Comparison of ENCODE assay signal across 8 cellular contexts in genomic region chr14:22928237-22929103, GRCh38. TPM values are rescaled to one million over a fixed set of nuclear protein-coding genes. Genes with fewer than 3 reads are reported as not detected.
A peak's percentile ranks its signal among the peaks of the same experiment; 100 is the strongest.
DNase-seq lines count a peak whose midpoint lies in the region; ATAC-seq and TF ChIP-seq lines count a peak whose summit lies in the region.

No MANE protein-coding gene starts in this region.

- peak overlapping the region in 1 of 2 experiments; percentile 56 for H3K4ac ChIP-seq in mesenchymal stem cell (ENCODE audit: low read depth in 1 of 2, low read length in 2 of 2)

- H3K14ac ChIP-seq in mesenchymal stem cell (ENCODE audit: low read length in 2 of 2): no peak overlapping the region

- CTCF ChIA-PET in AG04449 (lab: Yijun Ruan, JAX): interaction anchor here (0.8 to 6.2 kb wide), 20 partner anchors 9 to 371 kb away, joined by 3 to 100 read pairs (median 12); partner anchors contain the start of genes AJUBA, CDH24, LRP10 and RBM23
- CTCF ChIA-PET in mammary epithelial cell (lab: Charles Lee; ENCODE audit: low non-redundant PET): interaction anchor here (0.6 to 1.6 kb wide), 2 partner anchors 45 to 142 kb away, joined by 3 to 5 read pairs; no protein-coding TSS in a partner anchor
- CTCF ChIA-PET in HEK293T (lab: Yijun Ruan, JAX): interaction anchor here (1.1 to 3.0 kb wide), 5 partner anchors 9 to 144 kb away, joined by 3 to 21 read pairs (median 5); partner anchors contain the start of gene RBM23

- H2AFZ ChIP-seq in mammary epithelial cell (ENCODE audit: low read depth, low read length): peak overlapping the region; percentile 91
- H2AFZ ChIP-seq in mesenchymal stem cell (ENCODE audit: low read depth, low read length): peak overlapping the region; percentile 80

- peak overlapping the region; percentile 90 to 94 for H3K18ac ChIP-seq in mesenchymal stem cell (ENCODE audit: low read depth in 1 of 2, low read length in 2 of 2)

- H3K9me3 ChIP-seq in mammary epithelial cell (replicated peaks; ENCODE audit: insufficient read depth, low read length) (no peaks in the 10 kb centered on the region), mesenchymal stem cell (ENCODE audit: control insufficient read depth, low read length) (no peaks in the 10 kb centered on the region)

- no peak overlapping the region for H2BK12ac ChIP-seq in mesenchymal stem cell (ENCODE audit: low read length in 2 of 2)

- intact Hi-C loops in mammary epithelial cell (cut with micrococcal nuclease): loop anchor here (1.0 to 5.0 kb wide), 5 partner anchors 51 to 244 kb away; no protein-coding TSS in a partner anchor

- H3K4me1 ChIP-seq in mammary epithelial cell (ENCODE audit: insufficient read depth, low read length): peaks cover 27% of the 10 kb centered on the region
- peaks cover 10% of the 10 kb centered on the region for H3K4me1 ChIP-seq in mesenchymal stem cell (ENCODE audit: control insufficient read depth, insufficient read depth, low read depth, low read length)

- H2BK5ac ChIP-seq in mesenchymal stem cell (ENCODE audit: low read depth, low read length, poor library complexity, severe bottlenecking): peak overlapping the region; percentile 25

- peaks cover 25% of the 10 kb centered on the region for H3K79me1 ChIP-seq in mesenchymal stem cell (replicated peaks; ENCODE audit: low read length, poor library complexity, severe bottlenecking)

- H3K36me3 ChIP-seq in mammary epithelial cell (ENCODE audit: insufficient read depth, low read length) (peaks cover 13% of the 10 kb centered on the region), mesenchymal stem cell (ENCODE audit: control insufficient read depth in 1 of 2, insufficient read depth in 2 of 2, low read depth in 1 of 2, low read length in 2 of 2) (peaks cover 18 to 38% of the 10 kb centered on the region in 2 experiments)

- peak overlapping the region; percentile 92 for H4K8ac ChIP-seq in mesenchymal stem cell (ENCODE audit: low read length)

- 7% methylated on average over 9 of the region's 12 CpGs for WGBS in mammary epithelial cell (ENCODE audit: low coverage, missing lambda C conversion rate)
- WGBS in mesenchymal stem cell: 37% methylated on average over 12 of the region's 12 CpGs

- peak overlapping the region; percentile 87 for H3K4me2 ChIP-seq in mammary epithelial cell (ENCODE audit: insufficient read depth, low read depth, low read length)
- peak overlapping the region; percentile 71 for H3K4me2 ChIP-seq in mesenchymal stem cell (ENCODE audit: low read length, poor library complexity, severe bottlenecking)

- peaks cover 45% of the 10 kb centered on the region for H3K79me2 ChIP-seq in mammary epithelial cell (ENCODE audit: insufficient read depth, low read length)

- H3K4me3 ChIP-seq in AG04449 (ENCODE audit: low read depth, low read length) (peak overlapping the region; percentile 100), HFF-Myc (replicated peaks; ENCODE audit: low read depth, low read length) (peak overlapping the region; percentile 92), mammary epithelial cell (replicated peaks in 1 of 3; ENCODE audit: insufficient read depth in 1 of 3, low read depth in 2 of 3, low read length in 3 of 3) (peak overlapping the region; percentile 87 to 97 (median 94)), mesenchymal stem cell (ENCODE audit: insufficient read depth in 1 of 2, low read depth in 1 of 2, low read length in 2 of 2) (peak overlapping the region; percentile 97 to 98)

- no peaks in the 10 kb centered on the region for H4K20me1 ChIP-seq in mammary epithelial cell (ENCODE audit: insufficient read depth, low read length)

- H3K9ac ChIP-seq in mammary epithelial cell (ENCODE audit: insufficient read depth, low read length) (peak overlapping the region; percentile 96), mesenchymal stem cell (ENCODE audit: low read length) (peak overlapping the region; percentile 98)

- POLR2A ChIA-PET in AG04449 (lab: Yijun Ruan, JAX) (interaction anchor here (0.9 to 2.2 kb wide), 8 partner anchors 9 to 130 kb away, joined by 3 to 24 read pairs (median 4); partner anchors contain the start of genes AJUBA and RBM23), HEK293T (lab: Yijun Ruan, JAX) (interaction anchor here (1.2 to 4.6 kb wide), 8 partner anchors 9 to 130 kb away, joined by 3 to 50 read pairs (median 13); partner anchors contain the start of genes AJUBA, HAUS4 and RBM23)

- dilution Hi-C loops in mammary epithelial cell (cut with HindIII; ENCODE audit: low sequenced_read_pairs): no loop called here

- H2BK120ac ChIP-seq in mesenchymal stem cell (ENCODE audit: low read depth, low read length): peak overlapping the region; percentile 78

- BruUV-seq in mammary epithelial cell (replicated peaks; lab: Mats Ljungman, UMichigan): TSS peak; percentile 3

- H2BK15ac ChIP-seq in mesenchymal stem cell (ENCODE audit: low read depth, poor library complexity, severe bottlenecking): no peak overlapping the region

- no peak overlapping the region for H3K23ac ChIP-seq in mesenchymal stem cell (ENCODE audit: low read length in 2 of 2)

- TF ChIP-seq CTCF in AG04449 (IDR thresholded peaks at IDR 0.05; ENCODE audit: insufficient read depth, low read length, missing control alignments) (no peak), HFF-Myc (IDR thresholded peaks at IDR 0.05; ENCODE audit: low read depth, low read length, missing control alignments) (no peak), mammary epithelial cell (conservative IDR thresholded peaks at IDR 0.05 in 1 of 2, IDR thresholded peaks at IDR 0.05 in 1 of 2; ENCODE audit: extremely low read depth in 1 of 2, insufficient read depth in 1 of 2, low read depth in 1 of 2, low read length in 2 of 2) (no peak)

- H2AK5ac ChIP-seq in mesenchymal stem cell (ENCODE audit: low read length, severe bottlenecking): no peak overlapping the region

- no peak for DNase-seq in AG04449 (ENCODE audit: low read depth, low spot score)
- no peak for DNase-seq in HFF-Myc (ENCODE audit: extremely low read depth, low read depth)
- DNase-seq in mammary epithelial cell: no peak
- no peak for DNase-seq in mesenchymal stem cell
- DNase-seq in activated gamma-delta T cell (lab: John Stamatoyannopoulos, UW): no peak
- DNase-seq in NCI-H524 treated with DMSO at 0.1 percent for 48 hours (lab: John Stamatoyannopoulos, UW): no peak
- DNase-seq in HEK293T (ENCODE audit: extremely low spot score): no peak

- ATAC-seq in GM21825 (IDR thresholded peaks at IDR 0.05; ENCODE audit: unreplicated experiment): no peak

- in situ Hi-C loops in mammary epithelial cell (cut with MboI; ENCODE audit: low sequenced_read_pairs in 2 of 2): no loop called here

- H3K27me3 ChIP-seq in mammary epithelial cell (ENCODE audit: insufficient read depth, low read length) (no peaks in the 10 kb centered on the region), mesenchymal stem cell (ENCODE audit: control insufficient read depth in 1 of 2, insufficient read depth in 1 of 2, low read length in 2 of 2) (no peaks in the 10 kb centered on the region)

- peak overlapping the region; percentile 97 for H4K91ac ChIP-seq in mesenchymal stem cell (ENCODE audit: low read length)

- peak overlapping the region; percentile 87 for H3K27ac ChIP-seq in mammary epithelial cell (ENCODE audit: insufficient read depth, low read depth, low read length)
- H3K27ac ChIP-seq in mesenchymal stem cell (ENCODE audit: low read length, poor library complexity, severe bottlenecking): peak overlapping the region; percentile 78

TF ChIP-seq in HEK293T, 16 proteins besides CTCF, POLR2A, EP300 and RAD21:
- no peak for TF ChIP-seq ELF4 (IDR thresholded peaks at IDR 0.05)

RNA-seq across cellular contexts. Expression of gene PRMT5, which starts 0.7 kb away (rescaled TPM):
- total RNA-seq in mammary epithelial cell: 100 to 1,000 TPM in 1 of 2 donors, 10 to 100 TPM in 1; 61.3 to 120 TPM
- polyA plus RNA-seq in mammary epithelial cell: 217 TPM
- polyA minus RNA-seq in mammary epithelial cell: 327 TPM
- 53.5 TPM for polyA plus RNA-seq in mesenchymal stem cell (2013, experiment 1 of 2)
- polyA plus RNA-seq in mesenchymal stem cell (2013, experiment 2 of 2): 48.3 TPM

RNA-seq across cellular contexts. Expression of gene RBM23, which starts 9.5 kb away (rescaled TPM):
- 10 to 100 TPM; 38.7 to 55.8 TPM for total RNA-seq in mammary epithelial cell
- polyA plus RNA-seq in mammary epithelial cell: 52.0 TPM
- polyA minus RNA-seq in mammary epithelial cell: 53.5 TPM
- polyA plus RNA-seq in mesenchymal stem cell (2013, experiment 1 of 2): 50.5 TPM
- polyA plus RNA-seq in mesenchymal stem cell (2013, experiment 2 of 2): 49.1 TPM

RNA-seq across cellular contexts. Expression of gene HAUS4, which starts 28.4 kb away (rescaled TPM):
- 10 to 100 TPM; 32.0 to 35.0 TPM for total RNA-seq in mammary epithelial cell
- 29.9 TPM for polyA plus RNA-seq in mammary epithelial cell
- 33.4 TPM for polyA minus RNA-seq in mammary epithelial cell
- 21.3 TPM for polyA plus RNA-seq in mesenchymal stem cell (2013, experiment 1 of 2)
- polyA plus RNA-seq in mesenchymal stem cell (2013, experiment 2 of 2): 21.5 TPM

RNA-seq across cellular contexts. Expression of gene REM2, which starts 45.4 kb away (rescaled TPM):
- total RNA-seq in mammary epithelial cell: under 1 TPM; 0.33 to 0.40 TPM
- 0.09 TPM for polyA plus RNA-seq in mammary epithelial cell
- not detected for polyA minus RNA-seq in mammary epithelial cell
- polyA plus RNA-seq in mesenchymal stem cell (2013, experiment 1 of 2): 0.10 TPM
- 0.10 TPM for polyA plus RNA-seq in mesenchymal stem cell (2013, experiment 2 of 2)

RNA-seq across cellular contexts. Expression of gene AJUBA, which starts 53.9 kb away (rescaled TPM):
- 100 to 1,000 TPM; 234 to 275 TPM for total RNA-seq in mammary epithelial cell
- 88.5 TPM for polyA plus RNA-seq in mammary epithelial cell
- 247 TPM for polyA minus RNA-seq in mammary epithelial cell
- 13.8 TPM for polyA plus RNA-seq in mesenchymal stem cell (2013, experiment 1 of 2)
- polyA plus RNA-seq in mesenchymal stem cell (2013, experiment 2 of 2): 15.8 TPM
